Comparison of ENCODE assay signal across 21 cellular contexts in genomic region chr1:49686107-49686506, GRCh38.
"Had no signal": no experiment of that assay in that cellular context is flagged by ENCODE, and none has a peak within 500 bp of the region (broad histone marks: within the 10 kb centered on the region; RNA-seq: fewer than 3 reads in every experiment).

No MANE protein-coding gene starts in this region.

- H3K9me3 ChIP-seq: prostate gland, right lobe of liver, upper lobe of left lung had no signal

- H3K27ac ChIP-seq: esophagus muscularis mucosa, heart right ventricle, neural progenitor cell, prostate gland, right lobe of liver, stomach, upper lobe of left lung had no signal

- H3K4me1 Mint-ChIP-seq: activated naive CD8-positive, alpha-beta T cell treated with anti-CD3 and anti-CD28 coated beads, Interleukin-2, amount 50 U/mL, for 24 hours; naive thymus-derived CD4-positive, alpha-beta T cell; neural progenitor cell had no signal

- DNase-seq: activated CD4-positive, alpha-beta T cell treated with anti-CD3 and anti-CD28 coated beads for 48 hours; activated CD4-positive, CD25-positive, alpha-beta regulatory T cell; activated CD8-positive, alpha-beta T cell treated with anti-CD3 and anti-CD28 coated beads for 36 hours; activated naive CD4-positive, alpha-beta T cell treated with anti-CD3 and anti-CD28 coated beads for 36 hours; activated naive CD8-positive, alpha-beta T cell treated with anti-CD3 and anti-CD28 coated beads, Interleukin-2, amount 50 U/mL, for 24 hours; activated T-cell treated with anti-CD3 and anti-CD28 coated beads, Interleukin-2, amount 50 U/mL, for 24 hours; anterior cingulate cortex; effector CD8-positive, alpha-beta T cell; heart right ventricle; mesenchymal stem cell; naive thymus-derived CD4-positive, alpha-beta T cell; small intestine; stimulated activated CD4-positive, alpha-beta T cell treated with anti-CD3 and anti-CD28 coated beads, Interleukin-4, amount 100 ng/mL, for 1 hour; stomach; T1000; upper lobe of left lung had no signal

- H3K4me1 ChIP-seq: esophagus muscularis mucosa, heart right ventricle, neural progenitor cell, prostate gland, right lobe of liver, stomach, upper lobe of left lung had no signal

- H3K27me3 ChIP-seq: esophagus muscularis mucosa, heart right ventricle, neural progenitor cell, right lobe of liver, stomach, upper lobe of left lung had no signal

- H3K27ac Mint-ChIP-seq: activated CD8-positive, alpha-beta T cell treated with anti-CD3 and anti-CD28 coated beads for 36 hours; activated naive CD4-positive, alpha-beta T cell treated with anti-CD3 and anti-CD28 coated beads for 36 hours; activated naive CD8-positive, alpha-beta T cell treated with anti-CD3 and anti-CD28 coated beads, Interleukin-2, amount 50 U/mL, for 24 hours; activated T-cell treated with anti-CD3 and anti-CD28 coated beads, Interleukin-2, amount 50 U/mL, for 24 hours; dendritic cell treated with granulocyte-macrophage colony-stimulating factor and Interleukin-4, amounts not matched to agents 40 ng/mL and 50 ng/mL, for 4 days; naive thymus-derived CD4-positive, alpha-beta T cell; neural progenitor cell had no signal

- H3K27me3 Mint-ChIP-seq: activated CD8-positive, alpha-beta T cell treated with anti-CD3 and anti-CD28 coated beads for 36 hours; activated naive CD8-positive, alpha-beta T cell treated with anti-CD3 and anti-CD28 coated beads, Interleukin-2, amount 50 U/mL, for 24 hours; activated T-cell treated with anti-CD3 and anti-CD28 coated beads, Interleukin-2, amount 50 U/mL, for 24 hours; dendritic cell treated with granulocyte-macrophage colony-stimulating factor and Interleukin-4, amounts not matched to agents 40 ng/mL and 50 ng/mL, for 4 days; naive thymus-derived CD4-positive, alpha-beta T cell had no signal

- H3K4me3 ChIP-seq: esophagus muscularis mucosa, heart right ventricle, neural progenitor cell, prostate gland, right lobe of liver, stomach, upper lobe of left lung had no signal

- FAIRE-seq: small intestine had no signal

- H3K36me3 ChIP-seq: esophagus muscularis mucosa, heart right ventricle, neural progenitor cell, prostate gland, right lobe of liver, stomach, upper lobe of left lung had no signal

- H3K36me3 Mint-ChIP-seq: naive thymus-derived CD4-positive, alpha-beta T cell; neural progenitor cell had no signal

- H3K4me3 Mint-ChIP-seq: activated CD8-positive, alpha-beta T cell treated with anti-CD3 and anti-CD28 coated beads for 36 hours; activated naive CD4-positive, alpha-beta T cell treated with anti-CD3 and anti-CD28 coated beads for 36 hours; activated naive CD8-positive, alpha-beta T cell treated with anti-CD3 and anti-CD28 coated beads, Interleukin-2, amount 50 U/mL, for 24 hours; activated T-cell treated with anti-CD3 and anti-CD28 coated beads, Interleukin-2, amount 50 U/mL, for 24 hours; dendritic cell treated with granulocyte-macrophage colony-stimulating factor and Interleukin-4, amounts not matched to agents 40 ng/mL and 50 ng/mL, for 4 days; naive thymus-derived CD4-positive, alpha-beta T cell; neural progenitor cell had no signal
